ENCODE assay signal across 1 cellular context in genomic region chr4:69102668-69103067, GRCh38.
TF ChIP-seq lines count a peak whose summit lies in the region.

No MANE protein-coding gene starts in this region.

TF ChIP-seq in HepG2, 621 proteins besides CTCF, POLR2A, EP300 and RAD21 (continued from another document and continues in another):
- TF ChIP-seq RERE (CRISPR knock-in tag; IDR thresholded peaks at IDR 0.05; ENCODE audit: low read depth) (peak; percentile 55; the same call in 1 of the 2 replicates), KAT8 (CRISPR knock-in tag; IDR thresholded peaks at IDR 0.05) (peak; percentile 82), RELA (CRISPR knock-in tag; IDR thresholded peaks at IDR 0.05) (0 out of 2 replicates have a peak, but pooled peaks have one; percentile 12), ZNF792 (CRISPR knock-in tag; IDR thresholded peaks at IDR 0.05) (peak; percentile 75; the same call in 1 of the 2 replicates), ZBTB20 (CRISPR knock-in tag; IDR thresholded peaks at IDR 0.05; ENCODE audit: borderline replicate concordance, low read depth) (peak; percentile 55; the same call in 1 of the 2 replicates), KDM1A (CRISPR knock-in tag; IDR thresholded peaks at IDR 0.05) (0 out of 2 replicates have a peak, but pooled peaks have one; percentile 29), HMG20A (CRISPR knock-in tag; IDR thresholded peaks at IDR 0.05; ENCODE audit: borderline replicate concordance) (peak; percentile 84; the same call in 1 of the 2 replicates), ZNF644 (CRISPR knock-in tag; IDR thresholded peaks at IDR 0.05; ENCODE audit: low read depth) (peak; percentile 92), RFXAP (CRISPR knock-in tag; IDR thresholded peaks at IDR 0.05; ENCODE audit: borderline replicate concordance) (0 out of 2 replicates have a peak, but pooled peaks have one; percentile 48), TBX2 (CRISPR knock-in tag; IDR thresholded peaks at IDR 0.05; ENCODE audit: borderline replicate concordance) (peak; percentile 74; the same call in 1 of the 2 replicates), RARA (CRISPR knock-in tag; IDR thresholded peaks at IDR 0.05) (peak; percentile 81), MIXL1 (CRISPR knock-in tag; IDR thresholded peaks at IDR 0.05) (peak; percentile 94), HNF1B (CRISPR knock-in tag; IDR thresholded peaks at IDR 0.05) (peak; percentile 58; the same call in 1 of the 2 replicates), ELF1 (CRISPR knock-in tag; IDR thresholded peaks at IDR 0.05) (peak; percentile 39; the same call in 1 of the 2 replicates), YEATS2 (CRISPR knock-in tag; IDR thresholded peaks at IDR 0.05; ENCODE audit: borderline replicate concordance) (peak; percentile 44; the same call in 1 of the 2 replicates), ZBTB34 (CRISPR knock-in tag; IDR thresholded peaks at IDR 0.05) (peak; percentile 84), NKX3-1 (CRISPR knock-in tag; IDR thresholded peaks at IDR 0.05) (0 out of 2 replicates have a peak, but pooled peaks have one; percentile 32), POLR2AphosphoS5 (IDR thresholded peaks at IDR 0.05; ENCODE audit: low read depth, low read length) (0 out of 2 replicates have a peak, but pooled peaks have one; percentile 30), SP140L (CRISPR knock-in tag; IDR thresholded peaks at IDR 0.05; ENCODE audit: borderline replicate concordance) (0 out of 2 replicates have a peak, but pooled peaks have one; percentile 15), NCOA2 (CRISPR knock-in tag; IDR thresholded peaks at IDR 0.05) (peak; percentile 92), HMGXB3 (CRISPR knock-in tag; IDR thresholded peaks at IDR 0.05; ENCODE audit: borderline replicate concordance) (0 out of 2 replicates have a peak, but pooled peaks have one; percentile 36), DRAP1 (CRISPR knock-in tag; IDR thresholded peaks at IDR 0.05) (peak; percentile 23; the same call in 1 of the 2 replicates), ARNTL (CRISPR knock-in tag; IDR thresholded peaks at IDR 0.05) (0 out of 2 replicates have a peak, but pooled peaks have one; percentile 19), ISL2 (CRISPR knock-in tag; IDR thresholded peaks at IDR 0.05) (peak; percentile 95), MED13 (CRISPR knock-in tag; IDR thresholded peaks at IDR 0.05) (peak; percentile 96), RXRB (CRISPR knock-in tag; IDR thresholded peaks at IDR 0.05; ENCODE audit: borderline replicate concordance) (peak; percentile 79; the same call in 1 of the 2 replicates), MED1 (CRISPR knock-in tag; IDR thresholded peaks at IDR 0.05) (peak; percentile 97), DNMT3B (CRISPR knock-in tag; conservative IDR thresholded peaks at IDR 0.05) (0 out of 2 replicates have a peak, but pooled peaks have one; percentile 31), ZNF12 (CRISPR knock-in tag; IDR thresholded peaks at IDR 0.05) (peak; percentile 43; the same call in 1 of the 2 replicates), NR2F2 (IDR thresholded peaks at IDR 0.05; ENCODE audit: borderline replicate concordance, low read depth) (peak; percentile 77), RCOR2 (CRISPR knock-in tag; IDR thresholded peaks at IDR 0.05) (peak; percentile 81)
- TF ChIP-seq, protein P1, sequence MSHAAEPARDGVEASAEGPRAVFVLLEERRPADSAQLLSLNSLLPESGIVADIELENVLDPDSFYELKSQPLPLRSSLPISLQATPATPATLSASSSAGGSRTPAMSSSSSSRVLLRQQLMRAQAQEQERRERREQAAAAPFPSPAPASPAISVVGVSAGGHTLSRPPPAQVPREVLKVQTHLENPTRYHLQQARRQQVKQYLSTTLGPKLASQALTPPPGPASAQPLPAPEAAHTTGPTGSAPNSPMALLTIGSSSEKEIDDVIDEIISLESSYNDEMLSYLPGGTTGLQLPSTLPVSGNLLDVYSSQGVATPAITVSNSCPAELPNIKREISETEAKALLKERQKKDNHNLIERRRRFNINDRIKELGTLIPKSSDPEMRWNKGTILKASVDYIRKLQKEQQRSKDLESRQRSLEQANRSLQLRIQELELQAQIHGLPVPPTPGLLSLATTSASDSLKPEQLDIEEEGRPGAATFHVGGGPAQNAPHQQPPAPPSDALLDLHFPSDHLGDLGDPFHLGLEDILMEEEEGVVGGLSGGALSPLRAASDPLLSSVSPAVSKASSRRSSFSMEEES (CRISPR knock-in tag; IDR thresholded peaks at IDR 0.05) = peak; percentile 80; the same call in 1 of the 2 replicates
- TF ChIP-seq, protein P2, sequence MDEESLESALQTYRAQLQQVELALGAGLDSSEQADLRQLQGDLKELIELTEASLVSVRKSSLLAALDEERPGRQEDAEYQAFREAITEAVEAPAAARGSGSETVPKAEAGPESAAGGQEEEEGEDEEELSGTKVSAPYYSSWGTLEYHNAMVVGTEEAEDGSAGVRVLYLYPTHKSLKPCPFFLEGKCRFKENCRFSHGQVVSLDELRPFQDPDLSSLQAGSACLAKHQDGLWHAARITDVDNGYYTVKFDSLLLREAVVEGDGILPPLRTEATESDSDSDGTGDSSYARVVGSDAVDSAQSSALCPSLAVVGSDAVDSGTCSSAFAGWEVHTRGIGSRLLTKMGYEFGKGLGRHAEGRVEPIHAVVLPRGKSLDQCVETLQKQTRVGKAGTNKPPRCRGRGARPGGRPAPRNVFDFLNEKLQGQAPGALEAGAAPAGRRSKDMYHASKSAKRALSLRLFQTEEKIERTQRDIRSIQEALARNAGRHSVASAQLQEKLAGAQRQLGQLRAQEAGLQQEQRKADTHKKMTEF (CRISPR knock-in tag; IDR thresholded peaks at IDR 0.05) = peak; percentile 83
- TF ChIP-seq, protein P3, sequence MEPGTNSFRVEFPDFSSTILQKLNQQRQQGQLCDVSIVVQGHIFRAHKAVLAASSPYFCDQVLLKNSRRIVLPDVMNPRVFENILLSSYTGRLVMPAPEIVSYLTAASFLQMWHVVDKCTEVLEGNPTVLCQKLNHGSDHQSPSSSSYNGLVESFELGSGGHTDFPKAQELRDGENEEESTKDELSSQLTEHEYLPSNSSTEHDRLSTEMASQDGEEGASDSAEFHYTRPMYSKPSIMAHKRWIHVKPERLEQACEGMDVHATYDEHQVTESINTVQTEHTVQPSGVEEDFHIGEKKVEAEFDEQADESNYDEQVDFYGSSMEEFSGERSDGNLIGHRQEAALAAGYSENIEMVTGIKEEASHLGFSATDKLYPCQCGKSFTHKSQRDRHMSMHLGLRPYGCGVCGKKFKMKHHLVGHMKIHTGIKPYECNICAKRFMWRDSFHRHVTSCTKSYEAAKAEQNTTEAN (CRISPR knock-in tag; conservative IDR thresholded peaks at IDR 0.05) = peak; percentile 91
